Comparison of ENCODE assay signal across 1 cellular context in genomic region chr11:74981888-74982287, GRCh38.
TF ChIP-seq lines count a peak whose summit lies in the region.

No MANE protein-coding gene starts in this region.

TF ChIP-seq in HepG2, 621 proteins besides CTCF, POLR2A, EP300 and RAD21:
- TF ChIP-seq ZNF30 (CRISPR knock-in tag; IDR thresholded peaks at IDR 0.05) = no peak
- peak; percentile 77; the same call in 1 of the 2 replicates for TF ChIP-seq ARID3A (IDR thresholded peaks at IDR 0.05; ENCODE audit: low read depth, low read length)
